ENCODE assay signal across 1 cellular context in genomic region chr19:29941828-29942403, GRCh38.
A peak's percentile ranks its signal among the peaks of the same experiment; 100 is the strongest.
TF ChIP-seq lines count a peak whose summit lies in the region.

URI1 (plus strand) TSS chr19:29942239; CDS start chr19:29942548, 309 bp downstream.

TF ChIP-seq in GM12878, 131 proteins besides CTCF, POLR2A, EP300 and RAD21 (continued from another document and continues in another):
- TF ChIP-seq ZNF592 (IDR thresholded peaks at IDR 0.05): no peak
- no peak for TF ChIP-seq MTA2 (IDR thresholded peaks at IDR 0.05; ENCODE audit: low read depth)
- TF ChIP-seq BRCA1 (IDR thresholded peaks at IDR 0.05; ENCODE audit: low read depth, low read length): no peak
- TF ChIP-seq BMI1 (IDR thresholded peaks at IDR 0.05; ENCODE audit: borderline replicate concordance): no peak
- no peak for TF ChIP-seq PBX3 (IDR thresholded peaks at IDR 0.05; ENCODE audit: insufficient replicate concordance, low read depth, low read length)
- TF ChIP-seq CBFB (IDR thresholded peaks at IDR 0.05; ENCODE audit: low read depth): no peak
- no peak; the same call in 1 of the 2 replicates for TF ChIP-seq ZNF207 (IDR thresholded peaks at IDR 0.05; ENCODE audit: borderline replicate concordance)
- 0 out of 2 replicates have a peak, but pooled peaks have one; percentile 35 for TF ChIP-seq TCF12 (IDR thresholded peaks at IDR 0.05; ENCODE audit: low read depth, low read length)
- TF ChIP-seq POU2F2 (IDR thresholded peaks at IDR 0.05; ENCODE audit: borderline replicate concordance, low read depth, low read length): peak; percentile 33; the same call in 1 of the 3 replicates
- no peak for TF ChIP-seq HDGF (IDR thresholded peaks at IDR 0.05)
- no peak for TF ChIP-seq ATF7 (IDR thresholded peaks at IDR 0.05; ENCODE audit: low read depth)
- no peak; the same call in 1 of the 2 replicates for TF ChIP-seq SMARCA5 (IDR thresholded peaks at IDR 0.05)
- 0 out of 2 replicates have a peak, but pooled peaks have one; percentile 26 for TF ChIP-seq CBX5 (IDR thresholded peaks at IDR 0.05; ENCODE audit: low read depth)
- TF ChIP-seq TARDBP (IDR thresholded peaks at IDR 0.05; ENCODE audit: borderline replicate concordance): no peak
- no peak for TF ChIP-seq ZBTB4 (CRISPR knock-in tag; IDR thresholded peaks at IDR 0.05)
- no peak for TF ChIP-seq ZNF687 (IDR thresholded peaks at IDR 0.05)
- TF ChIP-seq FOXK2 (IDR thresholded peaks at IDR 0.05): no peak
- no peak for TF ChIP-seq PML (IDR thresholded peaks at IDR 0.05; ENCODE audit: low read length)
- no peak for TF ChIP-seq IRF4 (IDR thresholded peaks at IDR 0.05; ENCODE audit: low read depth, low read length)
- TF ChIP-seq IRF3 (IDR thresholded peaks at IDR 0.05): no peak
- no peak for TF ChIP-seq ZBTB33 (IDR thresholded peaks at IDR 0.05)
- TF ChIP-seq MXI1 (IDR thresholded peaks at IDR 0.05; ENCODE audit: low read depth, low read length): no peak
- TF ChIP-seq CBX3 (IDR thresholded peaks at IDR 0.05; ENCODE audit: borderline replicate concordance, low read depth): no peak
- TF ChIP-seq MEF2B (IDR thresholded peaks at IDR 0.05; ENCODE audit: partially characterized antibody, poor library complexity, severe bottlenecking): no peak
- TF ChIP-seq SUZ12 (IDR thresholded peaks at IDR 0.05; ENCODE audit: unreplicated experiment): no peak
- no peak for TF ChIP-seq ZNF274 (IDR thresholded peaks at IDR 0.05; ENCODE audit: insufficient read depth, insufficient read length)
- no peak for TF ChIP-seq HDAC6 (IDR thresholded peaks at IDR 0.05; ENCODE audit: unreplicated experiment)
- TF ChIP-seq CUX1 (IDR thresholded peaks at IDR 0.05; ENCODE audit: insufficient replicate concordance, low read depth, low read length): no peak
- peak; percentile 17 for TF ChIP-seq RELA (IDR thresholded peaks at IDR 0.05; ENCODE audit: borderline replicate concordance, partially characterized antibody)
- no peak for TF ChIP-seq RBBP5 (conservative IDR thresholded peaks at IDR 0.05)
- no peak for TF ChIP-seq NFYA (IDR thresholded peaks at IDR 0.05; ENCODE audit: borderline replicate concordance, low read depth, low read length)
- TF ChIP-seq SPI1 (IDR thresholded peaks at IDR 0.05; ENCODE audit: borderline replicate concordance, insufficient read depth, low read depth, low read length): no peak
- no peak for TF ChIP-seq ZBED1 (IDR thresholded peaks at IDR 0.05; ENCODE audit: borderline replicate concordance)
- TF ChIP-seq KDM1A (IDR thresholded peaks at IDR 0.05; ENCODE audit: borderline replicate concordance): no peak
- no peak for TF ChIP-seq SKIL (IDR thresholded peaks at IDR 0.05; ENCODE audit: low read depth, poor library complexity, severe bottlenecking)
